Comparison of ENCODE assay signal across 1 cellular context in the genomic region with DNA sequence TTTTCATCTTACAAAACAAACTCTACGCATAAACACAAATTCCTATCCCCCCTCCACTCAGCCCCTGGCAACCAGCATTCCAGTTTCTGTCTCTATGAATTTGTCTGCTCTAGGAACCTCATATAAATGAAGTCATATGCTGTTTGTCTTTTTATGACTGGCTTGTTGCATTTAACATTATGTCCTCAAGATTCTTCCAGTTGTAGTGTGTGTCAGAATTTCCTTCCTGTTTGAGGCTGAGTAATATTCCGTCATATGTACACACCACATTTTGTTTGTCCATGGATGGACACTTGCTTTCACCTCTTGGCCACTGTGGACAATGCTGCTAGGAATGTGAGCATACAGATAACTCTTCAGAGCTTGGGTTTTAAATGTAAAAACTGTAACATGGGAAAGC.
A peak's percentile ranks its signal among the peaks of the same experiment; 100 is the strongest.
TF ChIP-seq lines count a peak whose summit lies in the region.

No MANE protein-coding gene starts in this region.

TF ChIP-seq in HepG2, 621 proteins besides CTCF, POLR2A, EP300 and RAD21:
- TF ChIP-seq, protein P1, sequence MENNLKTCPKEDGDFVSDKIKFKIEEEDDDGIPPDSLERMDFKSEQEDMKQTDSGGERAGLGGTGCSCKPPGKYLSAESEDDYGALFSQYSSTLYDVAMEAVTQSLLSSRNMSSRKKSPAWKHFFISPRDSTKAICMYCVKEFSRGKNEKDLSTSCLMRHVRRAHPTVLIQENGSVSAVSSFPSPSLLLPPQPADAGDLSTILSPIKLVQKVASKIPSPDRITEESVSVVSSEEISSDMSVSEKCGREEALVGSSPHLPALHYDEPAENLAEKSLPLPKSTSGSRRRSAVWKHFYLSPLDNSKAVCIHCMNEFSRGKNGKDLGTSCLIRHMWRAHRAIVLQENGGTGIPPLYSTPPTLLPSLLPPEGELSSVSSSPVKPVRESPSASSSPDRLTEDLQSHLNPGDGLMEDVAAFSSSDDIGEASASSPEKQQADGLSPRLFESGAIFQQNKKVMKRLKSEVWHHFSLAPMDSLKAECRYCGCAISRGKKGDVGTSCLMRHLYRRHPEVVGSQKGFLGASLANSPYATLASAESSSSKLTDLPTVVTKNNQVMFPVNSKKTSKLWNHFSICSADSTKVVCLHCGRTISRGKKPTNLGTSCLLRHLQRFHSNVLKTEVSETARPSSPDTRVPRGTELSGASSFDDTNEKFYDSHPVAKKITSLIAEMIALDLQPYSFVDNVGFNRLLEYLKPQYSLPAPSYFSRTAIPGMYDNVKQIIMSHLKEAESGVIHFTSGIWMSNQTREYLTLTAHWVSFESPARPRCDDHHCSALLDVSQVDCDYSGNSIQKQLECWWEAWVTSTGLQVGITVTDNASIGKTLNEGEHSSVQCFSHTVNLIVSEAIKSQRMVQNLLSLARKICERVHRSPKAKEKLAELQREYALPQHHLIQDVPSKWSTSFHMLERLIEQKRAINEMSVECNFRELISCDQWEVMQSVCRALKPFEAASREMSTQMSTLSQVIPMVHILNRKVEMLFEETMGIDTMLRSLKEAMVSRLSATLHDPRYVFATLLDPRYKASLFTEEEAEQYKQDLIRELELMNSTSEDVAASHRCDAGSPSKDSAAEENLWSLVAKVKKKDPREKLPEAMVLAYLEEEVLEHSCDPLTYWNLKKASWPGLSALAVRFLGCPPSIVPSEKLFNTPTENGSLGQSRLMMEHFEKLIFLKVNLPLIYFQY (CRISPR knock-in tag; IDR thresholded peaks at IDR 0.05; ENCODE audit: borderline replicate concordance) = no peak
- TF ChIP-seq JARID2 (CRISPR knock-in tag; IDR thresholded peaks at IDR 0.05; ENCODE audit: insufficient replicate concordance) = no peak
- no peak for TF ChIP-seq KDM5B (CRISPR knock-in tag; IDR thresholded peaks at IDR 0.05; ENCODE audit: borderline replicate concordance)
- TF ChIP-seq ERF (CRISPR knock-in tag; IDR thresholded peaks at IDR 0.05) = 0 out of 2 replicates have a peak, but pooled peaks have one; percentile 10
- TF ChIP-seq ZNF335 (CRISPR knock-in tag; IDR thresholded peaks at IDR 0.05) = no peak
